Comparison of ENCODE assay signal across 8 cellular contexts in the genomic region with DNA sequence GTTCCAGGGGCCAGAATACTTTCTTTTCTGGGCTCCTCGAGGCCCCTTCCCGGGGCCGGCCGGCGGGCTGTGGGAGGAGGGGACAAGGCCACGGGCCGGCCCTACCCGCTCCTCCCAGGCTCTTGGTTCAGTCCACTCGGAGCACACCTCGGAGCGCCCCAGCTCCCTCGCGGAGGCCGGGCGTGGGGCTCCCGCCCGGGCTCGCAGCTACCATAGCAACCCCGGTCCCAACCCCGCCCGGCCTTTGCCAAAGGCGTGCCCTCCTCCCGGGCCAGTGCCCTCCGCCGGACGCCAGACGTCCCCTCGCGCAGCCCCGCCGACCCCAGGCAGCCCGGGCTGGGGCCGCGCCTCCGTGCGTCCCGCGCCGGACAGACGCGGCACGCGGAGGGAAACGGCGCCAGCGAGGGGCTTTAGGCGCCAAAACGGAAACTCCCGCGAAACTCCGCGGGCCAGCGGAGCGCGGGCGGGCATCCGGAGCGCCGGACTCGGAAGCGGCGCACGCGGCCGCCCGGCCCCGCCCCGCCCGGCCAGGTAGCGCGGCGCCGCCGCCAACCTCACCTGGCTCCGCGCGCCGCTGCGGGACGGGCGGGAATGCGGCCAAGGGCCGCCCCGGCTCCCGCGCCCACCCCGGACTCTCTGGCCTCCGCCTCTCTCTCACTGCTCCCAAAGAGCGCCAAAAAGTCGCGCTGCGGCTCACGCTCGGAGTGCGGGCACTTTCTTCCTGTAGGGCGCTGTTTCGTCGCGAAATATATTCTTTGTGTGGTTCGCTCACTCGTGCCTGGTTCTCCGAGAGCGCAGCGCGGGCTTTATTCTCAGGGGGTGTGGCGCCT. TPM values are rescaled to one million over a fixed set of nuclear protein-coding genes. Genes with fewer than 3 reads are reported as not detected.
DNase-seq lines count a peak whose midpoint lies in the region; ATAC-seq and TF ChIP-seq lines count a peak whose summit lies in the region.

No MANE protein-coding gene starts in this region.

- 1 to 43% (median 18%) methylated on average over 49 to 106 of the region's 106 CpGs for WGBS in heart left ventricle, 4 donors

- H3K4me1 ChIP-seq in HUES48 (ENCODE audit: control insufficient read depth, insufficient read depth, low read length) (peaks cover 12% of the 10 kb centered on the region), RWPE2 (ENCODE audit: insufficient read depth, poor library complexity, severe bottlenecking) (peaks cover 5% of the 10 kb centered on the region), heart left ventricle (peaks cover 0 to 18% (median 0%) of the 10 kb centered on the region in 12 donors), parathyroid adenoma (no peaks in the 10 kb centered on the region)

- peak; percentile 39 for ATAC-seq in GM21447 (IDR thresholded peaks at IDR 0.05; ENCODE audit: unreplicated experiment)
- ATAC-seq in RWPE2 (ENCODE audit: low read depth) = peak; percentile 81
- ATAC-seq in activated naive CD4-positive, alpha-beta T cell treated with anti-CD3 and anti-CD28 coated beads, Interleukin-2, amount 50 U/mL, for 72 hours = peak; percentile 57 to 70
- peak; percentile 78 to 95 (median 92) for ATAC-seq in heart left ventricle

- H3K4me3 ChIP-seq in HUES48 (ENCODE audit: low read depth, low read length) = peak overlapping the region; percentile 76
- peak overlapping the region; percentile 63 for H3K4me3 ChIP-seq in RWPE2 (ENCODE audit: severe bottlenecking)
- peak overlapping the region; percentile 23 to 82 (median 63) for H3K4me3 ChIP-seq in heart left ventricle
- H3K4me3 ChIP-seq in parathyroid adenoma (ENCODE audit: low read depth, low read length) = peak overlapping the region; percentile 65

- intact Hi-C loops in heart left ventricle (cut with DNase I) = loop anchor here in 1 of 10 donors (10.0 kb wide), 1 partner anchor 195 kb away; no protein-coding TSS in a partner anchor

- peak overlapping the region; percentile 94 for H2AFZ ChIP-seq in parathyroid adenoma

- no peaks in the 10 kb centered on the region for H3K9me3 Mint-ChIP-seq in activated naive CD4-positive, alpha-beta T cell treated with anti-CD3 and anti-CD28 coated beads, Interleukin-2, amount 50 U/mL, for 72 hours

- TF ChIP-seq CTCF in RWPE2 (IDR thresholded peaks at IDR 0.05; ENCODE audit: poor library complexity, severe bottlenecking) = no peak
- TF ChIP-seq CTCF in heart left ventricle (IDR thresholded peaks at IDR 0.05) = no peak
- TF ChIP-seq CTCF in parathyroid adenoma (IDR thresholded peaks at IDR 0.05) = no peak

- H3K9ac ChIP-seq in HUES48 (ENCODE audit: low read depth, low read length) (peak overlapping the region; percentile 77), parathyroid adenoma (no peak overlapping the region)

- DNase-seq in DMS79 (lab: John Stamatoyannopoulos, UW) = peak; percentile 21
- peak; percentile 47 for DNase-seq in RWPE2 (ENCODE audit: low spot score)
- DNase-seq in activated naive CD4-positive, alpha-beta T cell treated with anti-CD3 and anti-CD28 coated beads, Interleukin-2, amount 50 U/mL, for 72 hours (ENCODE audit: low spot score in 2 of 2) = peak; percentile 27 to 61
- DNase-seq in heart left ventricle = peak; percentile 37 to 77 (median 66)
- no peak for DNase-seq in 8988T

- H3K27ac ChIP-seq in HUES48 (ENCODE audit: low read depth, low read length) (peak overlapping the region; percentile 8), RWPE2 (ENCODE audit: poor library complexity, severe bottlenecking) (peak overlapping the region; percentile 69), heart left ventricle (peak overlapping the region in 11 of 12 donors; percentile 43 to 90 (median 72)), parathyroid adenoma (peak overlapping the region; percentile 92)

- H3K79me2 ChIP-seq in parathyroid adenoma = no peaks in the 10 kb centered on the region

- no peaks in the 10 kb centered on the region for H3K9me3 ChIP-seq in HUES48 (ENCODE audit: control insufficient read depth, insufficient read depth, low read length)
- H3K9me3 ChIP-seq in RWPE2 (ENCODE audit: severe bottlenecking) = no peaks in the 10 kb centered on the region
- H3K9me3 ChIP-seq in heart left ventricle = no peaks in the 10 kb centered on the region
- H3K9me3 ChIP-seq in parathyroid adenoma (ENCODE audit: control insufficient read depth, low read length) = no peaks in the 10 kb centered on the region

- peak overlapping the region; percentile 96 to 98 for H3K27ac Mint-ChIP-seq in activated naive CD4-positive, alpha-beta T cell treated with anti-CD3 and anti-CD28 coated beads, Interleukin-2, amount 50 U/mL, for 72 hours

- no peak for TF ChIP-seq POLR2A in heart left ventricle (IDR thresholded peaks at IDR 0.05)

- peak overlapping the region; percentile 81 for H3K4me2 ChIP-seq in parathyroid adenoma (ENCODE audit: low read length)

- peaks cover 0 to 9% of the 10 kb centered on the region in 2 donors for H3K36me3 Mint-ChIP-seq in activated naive CD4-positive, alpha-beta T cell treated with anti-CD3 and anti-CD28 coated beads, Interleukin-2, amount 50 U/mL, for 72 hours

- peaks cover 52% of the 10 kb centered on the region for H3K27me3 ChIP-seq in HUES48 (ENCODE audit: control insufficient read depth, insufficient read depth, low read length)
- no peaks in the 10 kb centered on the region for H3K27me3 ChIP-seq in RWPE2 (ENCODE audit: insufficient read depth, poor library complexity, severe bottlenecking)
- H3K27me3 ChIP-seq in heart left ventricle = peaks cover 0 to 10% (median 0%) of the 10 kb centered on the region in 9 donors
- no peaks in the 10 kb centered on the region for H3K27me3 ChIP-seq in parathyroid adenoma (ENCODE audit: control insufficient read depth, insufficient read depth, low read length)

- H3K36me3 ChIP-seq in HUES48 (ENCODE audit: control insufficient read depth, insufficient read depth, low read length) (no peaks in the 10 kb centered on the region), RWPE2 (ENCODE audit: low read depth) (no peaks in the 10 kb centered on the region), heart left ventricle (no peaks in the 10 kb centered on the region), parathyroid adenoma (ENCODE audit: control insufficient read depth, insufficient read depth, low read length) (no peaks in the 10 kb centered on the region)

RNA-seq across cellular contexts. Expression of gene MBNL3, which starts 0.6 kb away (rescaled TPM):
- 10 to 100 TPM in 1 of 2 donors, 1 to 10 TPM in 1; 6.9 to 11.3 TPM for total RNA-seq in activated naive CD4-positive, alpha-beta T cell treated with anti-CD3 and anti-CD28 coated beads, Interleukin-2, amount 50 U/mL, for 72 hours
- 10 to 100 TPM in 5 of 9 donors, 1 to 10 TPM in 4; 4.6 to 21.9 (median 10.4) TPM for total RNA-seq in heart left ventricle
- 1 to 10 TPM in 1 of 2 donors, under 1 TPM in 1; 0.71 to 4.4 TPM for polyA plus RNA-seq in heart left ventricle

Comparison
In these comparisons a context has a peak if more than half of its experiments do, and no peak if none do; other contexts are left out.
1. ATAC-seq: peak in every context shown above with its lines; median percentile 92 in heart left ventricle; 81 in RWPE2; 64 in activated naive CD4-positive, alpha-beta T cell treated with anti-CD3 and anti-CD28 coated beads, Interleukin-2, amount 50 U/mL, for 72 hours; 39 in GM21447.
2. H3K27ac ChIP-seq: peak in every context shown above with its lines; median percentile 92 in parathyroid adenoma; 72 in heart left ventricle; 69 in RWPE2; 8 in HUES48.